In the genomic region with DNA sequence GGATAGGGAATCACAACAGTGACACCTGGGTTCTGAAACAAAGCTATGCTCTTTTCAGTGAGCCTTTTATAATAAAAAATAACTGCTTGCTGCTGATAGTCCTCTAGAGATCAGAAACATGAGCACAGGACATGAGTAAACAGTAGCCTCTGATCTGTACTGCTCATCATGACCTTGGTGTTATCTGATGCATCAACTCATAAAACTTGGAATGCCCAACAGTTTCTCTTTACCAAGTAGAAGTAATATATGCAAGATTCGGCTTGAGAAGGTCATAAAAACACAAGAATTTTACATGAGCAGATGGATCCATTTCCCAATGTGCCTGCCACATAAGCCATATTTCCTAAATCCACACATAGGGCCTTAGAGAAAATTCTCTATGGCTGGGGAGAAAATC, we compare ENCODE assay signal across 13 cellular contexts.
DNase-seq lines count a peak whose midpoint lies in the region; ATAC-seq and TF ChIP-seq lines count a peak whose summit lies in the region.
"Had no signal": no experiment of that assay in that cellular context is flagged by ENCODE, and none has a peak within 500 bp of the region (broad histone marks: within the 10 kb centered on the region; RNA-seq: fewer than 3 reads in every experiment).

No MANE protein-coding gene starts in this region.

- BruUV-seq in Panc1 (replicated peaks; lab: Mats Ljungman, UMichigan): no TSS peak

- no peaks in the 10 kb centered on the region for H3K36me3 Mint-ChIP-seq in natural killer cell

- H3K4me1 ChIP-seq in Panc1 (ENCODE audit: control insufficient read depth, insufficient read depth, low read length) (no peaks in the 10 kb centered on the region; the same call in 1 of the 2 replicates), foreskin keratinocyte (peaks cover 26% of the 10 kb centered on the region), gastrocnemius medialis (no peaks in the 10 kb centered on the region)

- H3K27ac ChIP-seq in Panc1 (ENCODE audit: low read length): peak overlapping the region; percentile 25; the same call in 1 of the 2 replicates
- peak overlapping the region; percentile 27 for H3K27ac ChIP-seq in foreskin keratinocyte
- no peak overlapping the region for H3K27ac ChIP-seq in gastrocnemius medialis
- H3K27ac ChIP-seq: HL-60 had no signal

- H3K27me3 ChIP-seq in Panc1 (ENCODE audit: control insufficient read depth, insufficient read depth, low read length) (no peaks in the 10 kb centered on the region), foreskin keratinocyte (no peaks in the 10 kb centered on the region), gastrocnemius medialis (no peaks in the 10 kb centered on the region)

- TF ChIP-seq CTCF in Panc1 (IDR thresholded peaks at IDR 0.05): no peak
- peak; percentile 23 for TF ChIP-seq CTCF in foreskin keratinocyte (conservative IDR thresholded peaks at IDR 0.05)
- no peak for TF ChIP-seq CTCF in natural killer cell (IDR thresholded peaks at IDR 0.05)
- no peak for TF ChIP-seq CTCF in gastrocnemius medialis (IDR thresholded peaks at IDR 0.05 in 4 of 5, conservative IDR thresholded peaks at IDR 0.05 in 1 of 5)

- POLR2A ChIA-PET in Panc1 (lab: Charles Lee): no interaction called here

- ATAC-seq in Panc1 (no peak), foreskin keratinocyte (peak; percentile 5), natural killer cell (no peak), GM18517 (IDR thresholded peaks at IDR 0.05; ENCODE audit: unreplicated experiment) (no peak), gastrocnemius medialis (no peak)

- peaks cover 2 to 7% of the 10 kb centered on the region in 2 donors for H3K9me3 Mint-ChIP-seq in natural killer cell
- H3K9me3 Mint-ChIP-seq: H9 had no signal

- no peak overlapping the region for H3K4me3 Mint-ChIP-seq in natural killer cell
- H3K4me3 Mint-ChIP-seq: H9 had no signal

- DNase-seq in EH (ENCODE audit: low read depth) (peak; percentile 41), HS-5 (ENCODE audit: low read depth) (peak; percentile 28), Panc1 (ENCODE audit: low read depth, low spot score) (no peak), foreskin keratinocyte (peak in 1 of 2 donors; percentile 75), natural killer cell (no peak), gastrocnemius medialis (no peak)
- DNase-seq: COR-L47, H9, NCI-H1048, NCI-H146, NCI-H226 had no signal

- H3K9me3 ChIP-seq in Panc1 (ENCODE audit: control insufficient read depth, insufficient read depth, low read depth, low read length): no peaks in the 10 kb centered on the region
- H3K9me3 ChIP-seq in gastrocnemius medialis: no peaks in the 10 kb centered on the region

- in situ Hi-C loops in Panc1 (cut with HindIII; ENCODE audit: low pct_unique_long_range_greater_than_20kb, low sequenced_read_pairs) (no loop called here), gastrocnemius medialis (cut with MboI; ENCODE audit: low sequenced_read_pairs in 4 of 4) (no loop called here)

- no peak for TF ChIP-seq POLR2A in gastrocnemius medialis (IDR thresholded peaks at IDR 0.05)

- no peaks in the 10 kb centered on the region for H3K4me1 Mint-ChIP-seq in natural killer cell

- no peak overlapping the region for H3K27ac Mint-ChIP-seq in natural killer cell
- H3K27ac Mint-ChIP-seq: H9 had no signal

- intact Hi-C loops in Panc1 (cut with micrococcal nuclease; ENCODE audit: unreplicated experiment): no loop called here
- intact Hi-C loops in natural killer cell (cut with micrococcal nuclease): no loop called here
- intact Hi-C loops in gastrocnemius medialis (cut with DNase I; ENCODE audit: low total_unique reads): no loop called here

- no peaks in the 10 kb centered on the region for H3K27me3 Mint-ChIP-seq in natural killer cell (ENCODE audit: low read depth in 2 of 2)

- CTCF ChIA-PET in Panc1 (lab: Charles Lee): no interaction called here

- H3K4me3 ChIP-seq in Panc1 (ENCODE audit: low read depth in 2 of 2, low read length in 2 of 2) (no peak overlapping the region), gastrocnemius medialis (no peak overlapping the region)

- H3K36me3 ChIP-seq in Panc1 (ENCODE audit: control insufficient read depth, insufficient read depth, low read length): no peaks in the 10 kb centered on the region
- no peaks in the 10 kb centered on the region for H3K36me3 ChIP-seq in gastrocnemius medialis

Comparison
In these comparisons a context has a peak if more than half of its experiments do, and no peak if none do; other contexts are left out.
1. DNase-seq: peak in EH (single experiment) and HS-5 (single experiment); none in Panc1 (single experiment), natural killer cell (single experiment) and gastrocnemius medialis (0 of 2).
2. H3K27ac ChIP-seq: peak in Panc1 (single experiment) and foreskin keratinocyte (single experiment); none in gastrocnemius medialis (0 of 4).